In the genomic region with DNA sequence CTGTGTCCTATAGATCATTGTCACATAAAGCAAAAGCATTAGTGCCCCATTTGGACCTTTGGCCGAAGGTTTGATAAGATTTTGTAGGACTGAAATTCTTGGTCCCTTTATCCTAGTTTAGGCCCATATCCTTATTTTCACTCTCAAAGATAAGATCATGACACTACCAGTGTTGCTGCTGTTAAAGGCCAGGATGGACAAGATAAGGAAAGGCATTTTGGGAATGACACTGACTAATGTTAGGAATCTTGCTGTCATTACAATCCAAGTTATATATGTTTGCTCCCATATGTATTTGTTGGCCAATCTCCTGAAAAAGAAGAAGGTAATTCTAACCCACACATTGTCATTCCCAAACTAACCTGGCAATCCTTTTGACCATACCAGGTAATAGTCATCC, we compare ENCODE assay signal across 23 cellular contexts.
A peak's percentile ranks its signal among the peaks of the same experiment; 100 is the strongest.
DNase-seq lines count a peak whose midpoint lies in the region; ATAC-seq, FAIRE-seq and TF ChIP-seq lines count a peak whose summit lies in the region.
"Had no signal": no experiment of that assay in that cellular context is flagged by ENCODE, and none has a peak within 500 bp of the region (broad histone marks: within the 10 kb centered on the region; RNA-seq: fewer than 3 reads in every experiment).

No MANE protein-coding gene starts in this region.

- H3K4me1 Mint-ChIP-seq in endodermal cell: peaks cover 7% of the 10 kb centered on the region
- no peaks in the 10 kb centered on the region for H3K4me1 Mint-ChIP-seq in activated T-cell treated with anti-CD3 and anti-CD28 coated beads, Interleukin-2, amount 50 U/mL, for 4 hours (ENCODE audit: low read depth)
- H3K4me1 Mint-ChIP-seq: CD8-positive, alpha-beta memory T cell had no signal

- H3K4me3 Mint-ChIP-seq in endodermal cell: no peak overlapping the region
- H3K4me3 Mint-ChIP-seq in activated T-cell treated with anti-CD3 and anti-CD28 coated beads, Interleukin-2, amount 50 U/mL, for 4 hours: no peak overlapping the region
- H3K4me3 Mint-ChIP-seq: CD14-positive monocyte; CD4-positive, alpha-beta T cell; CD8-positive, alpha-beta memory T cell; H9 had no signal

- no peak for DNase-seq in A549 (ENCODE audit: low read depth in 1 of 2, low spot score in 1 of 2)
- no peak for DNase-seq in GM19239 (ENCODE audit: insufficient read length, low spot score)
- DNase-seq in endodermal cell: no peak
- DNase-seq in activated T-cell treated with anti-CD3 and anti-CD28 coated beads, Interleukin-2, amount 50 U/mL, for 4 hours: no peak
- no peak for DNase-seq in suprapubic skin (ENCODE audit: low spot score in 2 of 2)
- DNase-seq: ACHN; AML-193; BE2C; Calu3; CD4-positive, alpha-beta T cell; CD8-positive, alpha-beta memory T cell; DMS53; DMS79 treated with DMSO at 0.1 percent for 48 hours; GF-D8; GM23248; H9 had no signal

- H3K4me1 ChIP-seq in A549 (no peaks in the 10 kb centered on the region), endodermal cell (ENCODE audit: control insufficient read depth, insufficient read depth, low read length) (no peaks in the 10 kb centered on the region), suprapubic skin (no peaks in the 10 kb centered on the region)
- H3K4me1 ChIP-seq: BE2C; BLaER1 treated with 17β-estradiol and CSF1 and Interleukin-3, amounts not matched to agents 10 nM and 100 nM had no signal

- FAIRE-seq in A549 (lab: Jason Lieb, UNC): peak; percentile 51
- peak; percentile 57 for FAIRE-seq in GM19239 (lab: Jason Lieb, UNC)
- FAIRE-seq: A204.1, GM12892 had no signal

- CTCF ChIA-PET in A549 (lab: Yijun Ruan, JAX): no interaction called here

- TF ChIP-seq RAD21 in A549 (conservative IDR thresholded peaks at IDR 0.05 in 1 of 2, IDR thresholded peaks at IDR 0.05 in 1 of 2): no peak

- TF ChIP-seq CTCF in A549 (IDR thresholded peaks at IDR 0.05) (no peak), endodermal cell (conservative IDR thresholded peaks at IDR 0.05) (no peak), suprapubic skin (IDR thresholded peaks at IDR 0.05) (no peak)

- no peak overlapping the region for H3K27ac Mint-ChIP-seq in endodermal cell
- H3K27ac Mint-ChIP-seq: CD14-positive monocyte; CD4-positive, alpha-beta T cell; CD8-positive, alpha-beta memory T cell; H9 had no signal

- H3K27me3 Mint-ChIP-seq in endodermal cell (ENCODE audit: insufficient read depth): no peaks in the 10 kb centered on the region
- no peaks in the 10 kb centered on the region for H3K27me3 Mint-ChIP-seq in activated T-cell treated with anti-CD3 and anti-CD28 coated beads, Interleukin-2, amount 50 U/mL, for 4 hours (ENCODE audit: low read depth)
- H3K27me3 Mint-ChIP-seq: CD4-positive, alpha-beta T cell; CD8-positive, alpha-beta memory T cell had no signal

- no peaks in the 10 kb centered on the region for H3K36me3 ChIP-seq in endodermal cell (ENCODE audit: control insufficient read depth, insufficient read depth, low read length)
- no peaks in the 10 kb centered on the region for H3K36me3 ChIP-seq in suprapubic skin
- H3K36me3 ChIP-seq: BE2C; BLaER1 treated with 17β-estradiol and CSF1 and Interleukin-3, amounts not matched to agents 10 nM and 100 nM had no signal

- H3K9me3 ChIP-seq in A549: no peaks in the 10 kb centered on the region
- peaks cover 16% of the 10 kb centered on the region for H3K9me3 ChIP-seq in endodermal cell (ENCODE audit: control insufficient read depth, low read length)
- no peaks in the 10 kb centered on the region for H3K9me3 ChIP-seq in suprapubic skin
- H3K9me3 ChIP-seq: BE2C; BLaER1 treated with 17β-estradiol and CSF1 and Interleukin-3, amounts not matched to agents 10 nM and 100 nM had no signal

- TF ChIP-seq POLR2A in A549 (IDR thresholded peaks at IDR 0.05; ENCODE audit: low read length): no peak
- TF ChIP-seq POLR2A in suprapubic skin (IDR thresholded peaks at IDR 0.05): no peak

- WGBS in A549 (ENCODE audit: missing lambda C conversion rate): 40% methylated on average over 1 of the region's 1 CpG
- WGBS in endodermal cell (ENCODE audit: insufficient coverage in 1 of 2, insufficient read length in 1 of 2), 2 experiments: 86% methylated on average over 1 of the region's 1 CpG; no CpG with 5 or more reads in 1 of the 2 experiments
- 88% methylated on average over 1 of the region's 1 CpG for WGBS in suprapubic skin

- H3K27me3 ChIP-seq in endodermal cell (ENCODE audit: control insufficient read depth, insufficient read depth, low read length, poor library complexity, severe bottlenecking) (no peaks in the 10 kb centered on the region), suprapubic skin (no peaks in the 10 kb centered on the region)
- H3K27me3 ChIP-seq: BE2C had no signal

- TF ChIP-seq EP300 in A549 (IDR thresholded peaks at IDR 0.05) (no peak), suprapubic skin (IDR thresholded peaks at IDR 0.05) (no peak)

- H3K27ac ChIP-seq in A549 (no peak overlapping the region), endodermal cell (ENCODE audit: low read depth, low read length) (no peak overlapping the region), suprapubic skin (no peak overlapping the region)
- H3K27ac ChIP-seq: 22Rv1; BLaER1 treated with 17β-estradiol and CSF1 and Interleukin-3, amounts not matched to agents 10 nM and 100 nM; GM23248 had no signal

- no peak overlapping the region for H3K4me2 ChIP-seq in A549
- H3K4me2 ChIP-seq: BLaER1 treated with 17β-estradiol and CSF1 and Interleukin-3, amounts not matched to agents 10 nM and 100 nM had no signal

- H3K4me3 ChIP-seq in A549: no peak overlapping the region
- H3K4me3 ChIP-seq in endodermal cell (ENCODE audit: low read length): peak overlapping the region; percentile 30
- H3K4me3 ChIP-seq in suprapubic skin: no peak overlapping the region
- H3K4me3 ChIP-seq: BLaER1 treated with 17β-estradiol and CSF1 and Interleukin-3, amounts not matched to agents 10 nM and 100 nM; GM23248 had no signal

- H3K9me3 Mint-ChIP-seq in endodermal cell: peaks cover 30% of the 10 kb centered on the region
- H3K9me3 Mint-ChIP-seq in activated T-cell treated with anti-CD3 and anti-CD28 coated beads, Interleukin-2, amount 50 U/mL, for 4 hours: no peaks in the 10 kb centered on the region
- H3K9me3 Mint-ChIP-seq: CD4-positive, alpha-beta T cell; CD8-positive, alpha-beta memory T cell had no signal

- H3K9ac ChIP-seq in endodermal cell (ENCODE audit: extremely low read depth, low read length, poor library complexity, severe bottlenecking): no peak overlapping the region
- H3K9ac ChIP-seq: BLaER1 treated with 17β-estradiol and CSF1 and Interleukin-3, amounts not matched to agents 10 nM and 100 nM; GM23248 had no signal

- ATAC-seq in A549 (no peak), HG03045 (IDR thresholded peaks at IDR 0.05; ENCODE audit: unreplicated experiment) (no peak)
- ATAC-seq in activated T-cell treated with anti-CD3 and anti-CD28 coated beads, Interleukin-2, amount 50 U/mL, for 4 hours: no peak
- ATAC-seq: HCT116 had no signal

- POLR2A ChIA-PET in A549 (lab: Yijun Ruan, JAX): no interaction called here

- no peaks in the 10 kb centered on the region for H3K36me3 Mint-ChIP-seq in endodermal cell (ENCODE audit: low read depth)
- H3K36me3 Mint-ChIP-seq in activated T-cell treated with anti-CD3 and anti-CD28 coated beads, Interleukin-2, amount 50 U/mL, for 4 hours (ENCODE audit: insufficient read depth): no peaks in the 10 kb centered on the region
- H3K36me3 Mint-ChIP-seq: CD14-positive monocyte; CD8-positive, alpha-beta memory T cell had no signal

TF ChIP-seq in A549, 52 proteins besides CTCF, POLR2A, EP300 and RAD21:
- no peak for TF ChIP-seq PHF8 (IDR thresholded peaks at IDR 0.05; ENCODE audit: borderline replicate concordance, low read depth)
- TF ChIP-seq ZC3H11A (IDR thresholded peaks at IDR 0.05): no peak
- TF ChIP-seq NFE2L2 (conservative IDR thresholded peaks at IDR 0.05; ENCODE audit: low read length): no peak
- TF ChIP-seq MAX (IDR thresholded peaks at IDR 0.05): no peak
